ENCODE assay signal across 7 cellular contexts in genomic region chr6:139140854-139141253, GRCh38. TPM values are rescaled to one million over a fixed set of nuclear protein-coding genes. Genes with fewer than 3 reads are reported as not detected.
A peak's percentile ranks its signal among the peaks of the same experiment; 100 is the strongest.
DNase-seq lines count a peak whose midpoint lies in the region; ATAC-seq and TF ChIP-seq lines count a peak whose summit lies in the region.
"Not testable (repeated sequence)": the region's sequence is repeated elsewhere in the genome, so short reads cannot be mapped to it uniquely, and the experiment has no call there.

No MANE protein-coding gene starts in this region.

- H3K36me3 Mint-ChIP-seq in CD4-positive, CD25-positive, alpha-beta regulatory T cell = peaks cover 38% of the 10 kb centered on the region
- peaks cover 25% of the 10 kb centered on the region for H3K36me3 Mint-ChIP-seq in T-helper 1 cell treated with Interleukin-12 subunit alpha and Interleukin-12 subunit beta and Interleukin-4 antibody, amounts not matched to agents 30 μg/mL and 1 μg/mL, for 36 hours (ENCODE audit: low read depth)
- H3K36me3 Mint-ChIP-seq in activated CD4-positive, alpha-beta memory T cell treated with anti-CD3 and anti-CD28 coated beads for 36 hours = peaks cover 48% of the 10 kb centered on the region
- H3K36me3 Mint-ChIP-seq in activated T-cell treated with anti-CD3 and anti-CD28 coated beads, Interleukin-2, amount 50 U/mL, for 4 hours (ENCODE audit: insufficient read depth) = peaks cover 34% of the 10 kb centered on the region
- peaks cover 61% of the 10 kb centered on the region for H3K36me3 Mint-ChIP-seq in activated naive CD4-positive, alpha-beta T cell treated with anti-CD3 and anti-CD28 coated beads, Interleukin-2, amount 10 ng/mL, durations not matched to agents 7 days and 5 days
- peaks cover 42% of the 10 kb centered on the region for H3K36me3 Mint-ChIP-seq in central memory CD8-positive, alpha-beta T cell (ENCODE audit: insufficient read depth)
- not testable (repeated sequence) for H3K36me3 Mint-ChIP-seq in natural killer cell

- H3K4me3 Mint-ChIP-seq in CD4-positive, CD25-positive, alpha-beta regulatory T cell = peak overlapping the region; percentile 78 to 96 (median 93)
- H3K4me3 Mint-ChIP-seq in T-helper 1 cell treated with Interleukin-12 subunit alpha and Interleukin-12 subunit beta and Interleukin-4 antibody, amounts not matched to agents 30 μg/mL and 1 μg/mL, for 36 hours = peak overlapping the region; percentile 65
- peak overlapping the region; percentile 70 for H3K4me3 Mint-ChIP-seq in activated CD4-positive, alpha-beta memory T cell treated with anti-CD3 and anti-CD28 coated beads for 36 hours
- H3K4me3 Mint-ChIP-seq in activated T-cell treated with anti-CD3 and anti-CD28 coated beads, Interleukin-2, amount 50 U/mL, for 4 hours = peak overlapping the region; percentile 87
- peak overlapping the region; percentile 53 for H3K4me3 Mint-ChIP-seq in activated naive CD4-positive, alpha-beta T cell treated with anti-CD3 and anti-CD28 coated beads, Interleukin-2, amount 10 ng/mL, durations not matched to agents 7 days and 5 days
- H3K4me3 Mint-ChIP-seq in central memory CD8-positive, alpha-beta T cell = peak overlapping the region; percentile 94
- H3K4me3 Mint-ChIP-seq in natural killer cell = peak overlapping the region; percentile 53

- H3K9me3 Mint-ChIP-seq in CD4-positive, CD25-positive, alpha-beta regulatory T cell; T-helper 1 cell treated with Interleukin-12 subunit alpha and Interleukin-12 subunit beta and Interleukin-4 antibody, amounts not matched to agents 30 μg/mL and 1 μg/mL, for 36 hours; activated CD4-positive, alpha-beta memory T cell treated with anti-CD3 and anti-CD28 coated beads for 36 hours; activated T-cell treated with anti-CD3 and anti-CD28 coated beads, Interleukin-2, amount 50 U/mL, for 4 hours; activated naive CD4-positive, alpha-beta T cell treated with anti-CD3 and anti-CD28 coated beads, Interleukin-2, amount 10 ng/mL, durations not matched to agents 7 days and 5 days; central memory CD8-positive, alpha-beta T cell; natural killer cell: not testable (repeated sequence)

- not testable (repeated sequence) for H3K9me3 ChIP-seq in CD4-positive, CD25-positive, alpha-beta regulatory T cell (ENCODE audit: control insufficient read depth in 2 of 2, low read length in 2 of 2)

- POLR2A ChIA-PET in activated CD4-positive, alpha-beta memory T cell treated with anti-CD3 and anti-CD28 coated beads for 36 hours (lab: Charles Lee) = interaction anchor here (1.7 to 5.9 kb wide), 2 partner anchors 9 to 11 kb away, joined by 4 to 128 read pairs; no protein-coding TSS in a partner anchor

- not testable (repeated sequence) for DNase-seq in CD4-positive, CD25-positive, alpha-beta regulatory T cell; activated T-cell treated with anti-CD3 and anti-CD28 coated beads, Interleukin-2, amount 50 U/mL, for 4 hours; activated naive CD4-positive, alpha-beta T cell treated with anti-CD3 and anti-CD28 coated beads, Interleukin-2, amount 10 ng/mL, durations not matched to agents 7 days and 5 days; central memory CD8-positive, alpha-beta T cell (ENCODE audit: low spot score in 2 of 2); natural killer cell
- DNase-seq in activated CD4-positive, alpha-beta memory T cell treated with anti-CD3 and anti-CD28 coated beads for 36 hours = peak; percentile 31

- H3K27ac Mint-ChIP-seq in CD4-positive, CD25-positive, alpha-beta regulatory T cell = peak overlapping the region; percentile 77 to 97 (median 94)
- peak overlapping the region; percentile 71 for H3K27ac Mint-ChIP-seq in T-helper 1 cell treated with Interleukin-12 subunit alpha and Interleukin-12 subunit beta and Interleukin-4 antibody, amounts not matched to agents 30 μg/mL and 1 μg/mL, for 36 hours
- H3K27ac Mint-ChIP-seq in activated CD4-positive, alpha-beta memory T cell treated with anti-CD3 and anti-CD28 coated beads for 36 hours = peak overlapping the region; percentile 94
- H3K27ac Mint-ChIP-seq in activated naive CD4-positive, alpha-beta T cell treated with anti-CD3 and anti-CD28 coated beads, Interleukin-2, amount 10 ng/mL, durations not matched to agents 7 days and 5 days = peak overlapping the region; percentile 56
- peak overlapping the region; percentile 98 for H3K27ac Mint-ChIP-seq in central memory CD8-positive, alpha-beta T cell (ENCODE audit: low read depth)
- peak overlapping the region in 1 of 2 donors; percentile 59 for H3K27ac Mint-ChIP-seq in natural killer cell

- ATAC-seq in CD4-positive, CD25-positive, alpha-beta regulatory T cell (ENCODE audit: low read depth in 2 of 2); activated T-cell treated with anti-CD3 and anti-CD28 coated beads, Interleukin-2, amount 50 U/mL, for 4 hours; central memory CD8-positive, alpha-beta T cell (replicated peaks; ENCODE audit: extremely low read depth, poor library complexity, severe bottlenecking); natural killer cell: not testable (repeated sequence)

- peak overlapping the region; percentile 61 for H3K27ac ChIP-seq in CD4-positive, CD25-positive, alpha-beta regulatory T cell (ENCODE audit: insufficient read depth, low read length, poor library complexity, severe bottlenecking)

- not testable (repeated sequence) for H3K27me3 Mint-ChIP-seq in CD4-positive, CD25-positive, alpha-beta regulatory T cell; T-helper 1 cell treated with Interleukin-12 subunit alpha and Interleukin-12 subunit beta and Interleukin-4 antibody, amounts not matched to agents 30 μg/mL and 1 μg/mL, for 36 hours (ENCODE audit: low read depth); activated CD4-positive, alpha-beta memory T cell treated with anti-CD3 and anti-CD28 coated beads for 36 hours; activated T-cell treated with anti-CD3 and anti-CD28 coated beads, Interleukin-2, amount 50 U/mL, for 4 hours (ENCODE audit: low read depth); activated naive CD4-positive, alpha-beta T cell treated with anti-CD3 and anti-CD28 coated beads, Interleukin-2, amount 10 ng/mL, durations not matched to agents 7 days and 5 days; central memory CD8-positive, alpha-beta T cell; natural killer cell (ENCODE audit: low read depth in 2 of 2)

- TF ChIP-seq CTCF in natural killer cell (IDR thresholded peaks at IDR 0.05) = not testable (repeated sequence)

- H3K36me3 ChIP-seq in CD4-positive, CD25-positive, alpha-beta regulatory T cell (ENCODE audit: control insufficient read depth, insufficient read depth, low read length) = peaks cover 11% of the 10 kb centered on the region

- CTCF ChIA-PET in activated CD4-positive, alpha-beta memory T cell treated with anti-CD3 and anti-CD28 coated beads for 36 hours (lab: Charles Lee) = interaction anchor here (0.8 to 2.0 kb wide), 4 partner anchors 12 to 16 kb away, joined by 3 to 8 read pairs (median 6); no protein-coding TSS in a partner anchor
- CTCF ChIA-PET in activated naive CD4-positive, alpha-beta T cell treated with anti-CD3 and anti-CD28 coated beads, Interleukin-2, amount 10 ng/mL, durations not matched to agents 7 days and 5 days (lab: Charles Lee) = interaction anchor here (1.0 kb wide), 1 partner anchor 224 kb away, joined by 3 read pairs; no protein-coding TSS in a partner anchor

- intact Hi-C loops in activated CD4-positive, alpha-beta memory T cell treated with anti-CD3 and anti-CD28 coated beads for 36 hours (cut with micrococcal nuclease); natural killer cell (cut with micrococcal nuclease): not testable (repeated sequence)

- not testable (repeated sequence) for H3K27me3 ChIP-seq in CD4-positive, CD25-positive, alpha-beta regulatory T cell (ENCODE audit: control insufficient read depth, insufficient read depth, low read length)

- H3K4me1 ChIP-seq in CD4-positive, CD25-positive, alpha-beta regulatory T cell (ENCODE audit: control insufficient read depth, insufficient read depth, low read length, poor library complexity, severe bottlenecking) = peaks cover 86% of the 10 kb centered on the region

- H3K4me3 ChIP-seq in CD4-positive, CD25-positive, alpha-beta regulatory T cell (ENCODE audit: low read depth, low read length) = peak overlapping the region; percentile 100

- peaks cover 60 to 85% (median 69%) of the 10 kb centered on the region in 4 donors for H3K4me1 Mint-ChIP-seq in CD4-positive, CD25-positive, alpha-beta regulatory T cell
- peaks cover 67% of the 10 kb centered on the region for H3K4me1 Mint-ChIP-seq in T-helper 1 cell treated with Interleukin-12 subunit alpha and Interleukin-12 subunit beta and Interleukin-4 antibody, amounts not matched to agents 30 μg/mL and 1 μg/mL, for 36 hours (ENCODE audit: low read depth)
- H3K4me1 Mint-ChIP-seq in activated CD4-positive, alpha-beta memory T cell treated with anti-CD3 and anti-CD28 coated beads for 36 hours (ENCODE audit: low read depth) = peaks cover 65% of the 10 kb centered on the region
- peaks cover 79% of the 10 kb centered on the region for H3K4me1 Mint-ChIP-seq in activated T-cell treated with anti-CD3 and anti-CD28 coated beads, Interleukin-2, amount 50 U/mL, for 4 hours (ENCODE audit: low read depth)
- peaks cover 81% of the 10 kb centered on the region for H3K4me1 Mint-ChIP-seq in activated naive CD4-positive, alpha-beta T cell treated with anti-CD3 and anti-CD28 coated beads, Interleukin-2, amount 10 ng/mL, durations not matched to agents 7 days and 5 days
- peaks cover 84% of the 10 kb centered on the region for H3K4me1 Mint-ChIP-seq in central memory CD8-positive, alpha-beta T cell
- peaks cover 81 to 85% of the 10 kb centered on the region in 2 donors for H3K4me1 Mint-ChIP-seq in natural killer cell

RNA-seq across cellular contexts. Expression of gene HECA, which starts 6.0 kb away (rescaled TPM):
- 165 TPM for total RNA-seq in CD4-positive, CD25-positive, alpha-beta regulatory T cell
- polyA plus RNA-seq in CD4-positive, CD25-positive, alpha-beta regulatory T cell = 1 to 10 TPM; 5.2 to 7.9 (median 6.3) TPM
- total RNA-seq in activated CD4-positive, alpha-beta memory T cell treated with anti-CD3 and anti-CD28 coated beads for 36 hours = 10 to 100 TPM; 75.7 to 76.6 TPM
- 10 to 100 TPM; 54.4 to 65.7 (median 57.5) TPM for total RNA-seq in activated T-cell treated with anti-CD3 and anti-CD28 coated beads, Interleukin-2, amount 50 U/mL, for 4 hours
- 10 to 100 TPM; 76.5 to 80.5 (median 77.6) TPM for total RNA-seq in natural killer cell
